ENCODE assay signal across 8 cellular contexts in the genomic region with DNA sequence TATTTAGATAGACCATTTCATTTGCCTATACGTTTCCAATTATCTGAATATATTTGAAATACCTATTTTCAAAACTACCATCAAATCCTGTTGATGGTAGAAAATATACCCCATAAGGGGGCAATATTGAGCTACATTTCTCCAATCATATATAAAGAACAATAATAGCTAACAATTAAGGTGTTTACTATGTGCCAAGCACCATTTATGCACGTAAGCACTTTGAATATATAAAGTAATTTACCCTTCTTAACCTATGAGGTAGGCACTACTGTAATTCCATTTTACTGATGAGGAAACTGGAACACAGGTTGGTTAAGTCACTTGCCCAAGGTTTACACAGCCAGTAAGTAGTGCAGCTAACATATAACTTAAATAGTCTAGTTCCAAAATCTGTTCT.
DNase-seq lines count a peak whose midpoint lies in the region; ATAC-seq and TF ChIP-seq lines count a peak whose summit lies in the region.

No MANE protein-coding gene starts in this region.

- no peaks in the 10 kb centered on the region for H3K9me3 ChIP-seq in CD4-positive, alpha-beta T cell (ENCODE audit: control insufficient read depth, low read length)
- H3K9me3 ChIP-seq in right atrium auricular region, result no peaks in the 10 kb centered on the region

- H3K4me3 Mint-ChIP-seq in CD4-positive, alpha-beta T cell, result no peak overlapping the region
- no peak overlapping the region for H3K4me3 Mint-ChIP-seq in Calu3 (ENCODE audit: low read depth, unreplicated experiment)

- CTCF ChIA-PET in CD4-positive, alpha-beta T cell (lab: Charles Lee), result interaction anchor here (0.8 to 5.6 kb wide), 6 partner anchors 14 to 361 kb away, joined by 3 to 100 read pairs (median 4); no protein-coding TSS in a partner anchor
- CTCF ChIA-PET in Calu3 (lab: Charles Lee), result interaction anchor here (0.7 to 1.8 kb wide), 9 partner anchors 12 to 361 kb away, joined by 3 to 67 read pairs (median 4); no protein-coding TSS in a partner anchor

- peaks cover 8% of the 10 kb centered on the region for H3K4me1 Mint-ChIP-seq in CD4-positive, alpha-beta T cell (ENCODE audit: low read depth)
- H3K4me1 Mint-ChIP-seq in Calu3 (ENCODE audit: low read depth, unreplicated experiment), result no peaks in the 10 kb centered on the region

- peaks cover 42% of the 10 kb centered on the region for H3K36me3 Mint-ChIP-seq in CD4-positive, alpha-beta T cell (ENCODE audit: low read depth)
- no peaks in the 10 kb centered on the region for H3K36me3 Mint-ChIP-seq in Calu3 (ENCODE audit: insufficient read depth, unreplicated experiment)

- H3K27ac Mint-ChIP-seq in CD4-positive, alpha-beta T cell, result no peak overlapping the region
- no peak overlapping the region for H3K27ac Mint-ChIP-seq in Calu3 (ENCODE audit: unreplicated experiment)

- no peaks in the 10 kb centered on the region for H3K9me3 Mint-ChIP-seq in CD4-positive, alpha-beta T cell
- no peaks in the 10 kb centered on the region for H3K9me3 Mint-ChIP-seq in Calu3 (ENCODE audit: low read depth, unreplicated experiment)

- intact Hi-C loops in CD4-positive, alpha-beta T cell (cut with DNase I, micrococcal nuclease), result loop anchor here (1.0 to 10.0 kb wide), 7 partner anchors 76 to 1034 kb away; no protein-coding TSS in a partner anchor
- intact Hi-C loops in Calu3 (cut with micrococcal nuclease; ENCODE audit: unreplicated experiment), result loop anchor here (1.0 to 5.0 kb wide), 3 partner anchors 76 to 342 kb away; no protein-coding TSS in a partner anchor

- H3K36me3 ChIP-seq in right atrium auricular region, result peaks cover 7% of the 10 kb centered on the region

- TF ChIP-seq CTCF in CD4-positive, alpha-beta T cell (IDR thresholded peaks at IDR 0.05), result peak; percentile 78
- TF ChIP-seq CTCF in right atrium auricular region (IDR thresholded peaks at IDR 0.05), result peak; percentile 18 to 65
- TF ChIP-seq CTCF in Calu3 (IDR thresholded peaks at IDR 0.05; ENCODE audit: unreplicated experiment), result no peak

- no peaks in the 10 kb centered on the region for H3K27me3 ChIP-seq in CD4-positive, alpha-beta T cell (ENCODE audit: control insufficient read depth, insufficient read depth, low read length)
- H3K27me3 ChIP-seq in right atrium auricular region, result no peaks in the 10 kb centered on the region

- POLR2A ChIA-PET in CD4-positive, alpha-beta T cell (lab: Charles Lee), result interaction anchor here (1.0 to 4.0 kb wide), 11 partner anchors 8 to 846 kb away, joined by 3 to 31 read pairs (median 4); a partner anchor contains a TSS

- H3K4me3 ChIP-seq in right atrium auricular region, result no peak overlapping the region

- no peak overlapping the region for H3K27ac ChIP-seq in CD4-positive, alpha-beta T cell (ENCODE audit: low read depth, low read length)
- no peak overlapping the region for H3K27ac ChIP-seq in right atrium auricular region

- H3K27me3 Mint-ChIP-seq in CD4-positive, alpha-beta T cell, result no peaks in the 10 kb centered on the region
- H3K27me3 Mint-ChIP-seq in Calu3 (ENCODE audit: unreplicated experiment), result no peaks in the 10 kb centered on the region

- no peaks in the 10 kb centered on the region for H3K4me1 ChIP-seq in right atrium auricular region

- DNase-seq in CD4-positive, alpha-beta T cell, result no peak
- DNase-seq in HS-5 (ENCODE audit: low read depth), result peak; percentile 15
- peak; percentile 8 for DNase-seq in SKM-1 treated with dmso at 0.1 percent for 144 hours (lab: John Stamatoyannopoulos, UW; ENCODE audit: unreplicated experiment)
- no peak for DNase-seq in right atrium auricular region (ENCODE audit: low spot score)
- DNase-seq in NK-92 treated with Interleukin-12 subunit alpha and Interleukin-12 subunit beta, amount 100 ng/mL, for 24 hours (lab: John Stamatoyannopoulos, UW), result no peak
- DNase-seq in islet precursor cell, result no peak
- DNase-seq in Calu3, result no peak

- no TSS peak for BruUV-seq in Calu3 (replicated peaks; lab: Mats Ljungman, UMichigan)

- peak; percentile 75 for ATAC-seq in CD4-positive, alpha-beta T cell (ENCODE audit: poor library complexity)
- ATAC-seq in HG03280 (IDR thresholded peaks at IDR 0.05; ENCODE audit: unreplicated experiment), result no peak

Comparison
In these comparisons a context has a peak if more than half of its experiments do, and no peak if none do; other contexts are left out.
1. DNase-seq: peak in HS-5 (single experiment) and SKM-1 treated with dmso at 0.1 percent for 144 hours (single experiment); none in CD4-positive, alpha-beta T cell (0 of 10), right atrium auricular region (single experiment), NK-92 treated with Interleukin-12 subunit alpha and Interleukin-12 subunit beta, amount 100 ng/mL, for 24 hours (single experiment), islet precursor cell (single experiment) and Calu3 (single experiment).